9 cellular contexts compared by ENCODE assay signal in the genomic region with DNA sequence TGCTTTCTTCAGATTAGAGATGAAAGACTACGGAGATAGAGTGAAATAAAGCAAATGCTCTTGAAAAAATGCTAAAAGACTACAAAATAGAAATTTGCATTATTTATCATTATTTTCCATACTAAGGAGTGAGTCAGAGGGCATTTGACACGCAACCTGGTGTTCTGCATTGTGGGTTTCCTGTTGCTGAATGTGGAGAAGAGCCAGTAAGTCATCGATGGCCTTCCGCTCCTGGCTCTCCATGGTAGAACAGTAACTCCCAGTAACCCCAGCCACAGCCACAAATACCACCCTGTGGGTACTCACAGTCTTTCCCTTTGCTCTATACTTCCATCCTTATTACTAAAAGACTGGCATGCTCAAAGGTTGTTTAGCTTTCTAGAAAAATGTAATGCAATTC.
DNase-seq lines count a peak whose midpoint lies in the region; ATAC-seq, FAIRE-seq and TF ChIP-seq lines count a peak whose summit lies in the region.
"Had no signal": no experiment of that assay in that cellular context is flagged by ENCODE, and none has a peak within 500 bp of the region (broad histone marks: within the 10 kb centered on the region; RNA-seq: fewer than 3 reads in every experiment).

No MANE protein-coding gene starts in this region.

- no peak for FAIRE-seq in HTR-8/SVneo (lab: Jason Lieb, UNC)

- no peaks in the 10 kb centered on the region for H4K20me1 ChIP-seq in SK-N-SH (ENCODE audit: insufficient read depth)

- no peak overlapping the region for H3K4me2 ChIP-seq in SK-N-SH

- no peak overlapping the region for H3K9ac ChIP-seq in SK-N-SH

- no peak overlapping the region for H3K4me3 ChIP-seq in SK-N-SH (ENCODE audit: low read depth in 2 of 2, low read length in 1 of 2)
- H3K4me3 ChIP-seq: cardiac muscle cell had no signal

- H3K79me2 ChIP-seq in SK-N-SH (ENCODE audit: insufficient read depth), result no peaks in the 10 kb centered on the region

- no peaks in the 10 kb centered on the region; the same call in 1 of the 2 replicates for H3K9me2 ChIP-seq in SK-N-SH

- H3K27me3 ChIP-seq in SK-N-SH (ENCODE audit: insufficient read depth), result peaks cover 19% of the 10 kb centered on the region; the same call in 1 of the 2 replicates
- H3K27me3 ChIP-seq: cardiac muscle cell had no signal

- no peaks in the 10 kb centered on the region for H3K9me3 ChIP-seq in SK-N-SH

- in situ Hi-C loops in GM13977 (cut with MboI; ENCODE audit: low pct_unique_long_range_greater_than_20kb, low sequenced_read_pairs, unreplicated experiment), result no loop called here

- ATAC-seq in GM21367 (IDR thresholded peaks at IDR 0.05; ENCODE audit: unreplicated experiment) (peak; percentile 87), HG03571 (IDR thresholded peaks at IDR 0.05; ENCODE audit: unreplicated experiment) (peak; percentile 93)

- peaks cover 3 to 6% of the 10 kb centered on the region in 2 experiments; a peak in 2 of 4 replicates for H3K4me1 ChIP-seq in SK-N-SH (ENCODE audit: control insufficient read depth in 1 of 2, insufficient read depth in 2 of 2, low read depth in 1 of 2, low read length in 1 of 2)

- TF ChIP-seq CTCF in GM13977 (IDR thresholded peaks at IDR 0.05; ENCODE audit: extremely low read depth, insufficient read depth, missing control alignments), result no peak
- no peak for TF ChIP-seq CTCF in SK-N-SH (IDR thresholded peaks at IDR 0.05)

- 51% methylated on average over 4 of the region's 4 CpGs for WGBS in SK-N-SH (ENCODE audit: low lambda C conversion rate)

- H2AFZ ChIP-seq in SK-N-SH (ENCODE audit: low read depth), result no peak overlapping the region

- CTCF ChIA-PET in SK-N-SH (lab: Yijun Ruan, JAX), result no interaction called here

- no peak for TF ChIP-seq EP300 in SK-N-SH (IDR thresholded peaks at IDR 0.05; ENCODE audit: borderline replicate concordance in 1 of 2, low read depth in 1 of 2, low read length in 1 of 2)

- POLR2A ChIA-PET in SK-N-SH (lab: Yijun Ruan, JAX), result no interaction called here

- TF ChIP-seq RAD21 in SK-N-SH (IDR thresholded peaks at IDR 0.05; ENCODE audit: low read length), result no peak

- H3F3A ChIP-seq in SK-N-SH (replicated peaks; ENCODE audit: insufficient read depth), result no peaks in the 10 kb centered on the region

- H3K27ac ChIP-seq in SK-N-SH (ENCODE audit: low read depth in 2 of 2, low read length in 1 of 2), result no peak overlapping the region
- H3K27ac ChIP-seq: cardiac muscle cell had no signal

- DNase-seq in CD1c-positive myeloid dendritic cell (ENCODE audit: extremely low spot score) (peak; percentile 73), activated T-cell treated with anti-CD3 and anti-CD28 coated beads for 48 hours (ENCODE audit: low read depth) (peak; percentile 21), pulmonary artery endothelial cell (ENCODE audit: low read depth, low spot score) (peak; percentile 26), GM13977 (ENCODE audit: low spot score) (no peak), SK-N-SH (no peak), HTR-8/SVneo (ENCODE audit: insufficient read length, low spot score) (no peak)

- H3K36me3 ChIP-seq in SK-N-SH (replicated peaks in 1 of 2; ENCODE audit: control insufficient read depth in 1 of 2, insufficient read depth in 2 of 2, low read length in 1 of 2), result no peaks in the 10 kb centered on the region
- H3K36me3 ChIP-seq: cardiac muscle cell had no signal

TF ChIP-seq in SK-N-SH, 30 proteins besides CTCF, POLR2A, EP300 and RAD21:
- TF ChIP-seq TAF1 (IDR thresholded peaks at IDR 0.05; ENCODE audit: borderline replicate concordance, low read depth, low read length) (no peak), SMC3 (IDR thresholded peaks at IDR 0.05; ENCODE audit: low read depth, low read length) (no peak), TCF12 (IDR thresholded peaks at IDR 0.05) (no peak), FOXM1 (IDR thresholded peaks at IDR 0.05; ENCODE audit: low read depth) (no peak), GATA2 (CRISPR knock-in tag; IDR thresholded peaks at IDR 0.05) (no peak), JUND (IDR thresholded peaks at IDR 0.05) (no peak), GABPA (IDR thresholded peaks at IDR 0.05; ENCODE audit: low read depth) (no peak), YY1 (IDR thresholded peaks at IDR 0.05; ENCODE audit: low read depth) (no peak)
- TF ChIP-seq, protein P1, sequence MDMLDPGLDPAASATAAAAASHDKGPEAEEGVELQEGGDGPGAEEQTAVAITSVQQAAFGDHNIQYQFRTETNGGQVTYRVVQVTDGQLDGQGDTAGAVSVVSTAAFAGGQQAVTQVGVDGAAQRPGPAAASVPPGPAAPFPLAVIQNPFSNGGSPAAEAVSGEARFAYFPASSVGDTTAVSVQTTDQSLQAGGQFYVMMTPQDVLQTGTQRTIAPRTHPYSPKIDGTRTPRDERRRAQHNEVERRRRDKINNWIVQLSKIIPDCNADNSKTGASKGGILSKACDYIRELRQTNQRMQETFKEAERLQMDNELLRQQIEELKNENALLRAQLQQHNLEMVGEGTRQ (IDR thresholded peaks at IDR 0.05; ENCODE audit: borderline replicate concordance, low read depth, low read length), result no peak
- TF ChIP-seq, protein P2, sequence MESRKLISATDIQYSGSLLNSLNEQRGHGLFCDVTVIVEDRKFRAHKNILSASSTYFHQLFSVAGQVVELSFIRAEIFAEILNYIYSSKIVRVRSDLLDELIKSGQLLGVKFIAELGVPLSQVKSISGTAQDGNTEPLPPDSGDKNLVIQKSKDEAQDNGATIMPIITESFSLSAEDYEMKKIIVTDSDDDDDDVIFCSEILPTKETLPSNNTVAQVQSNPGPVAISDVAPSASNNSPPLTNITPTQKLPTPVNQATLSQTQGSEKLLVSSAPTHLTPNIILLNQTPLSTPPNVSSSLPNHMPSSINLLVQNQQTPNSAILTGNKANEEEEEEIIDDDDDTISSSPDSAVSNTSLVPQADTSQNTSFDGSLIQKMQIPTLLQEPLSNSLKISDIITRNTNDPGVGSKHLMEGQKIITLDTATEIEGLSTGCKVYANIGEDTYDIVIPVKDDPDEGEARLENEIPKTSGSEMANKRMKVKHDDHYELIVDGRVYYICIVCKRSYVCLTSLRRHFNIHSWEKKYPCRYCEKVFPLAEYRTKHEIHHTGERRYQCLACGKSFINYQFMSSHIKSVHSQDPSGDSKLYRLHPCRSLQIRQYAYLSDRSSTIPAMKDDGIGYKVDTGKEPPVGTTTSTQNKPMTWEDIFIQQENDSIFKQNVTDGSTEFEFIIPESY (IDR thresholded peaks at IDR 0.05; ENCODE audit: borderline replicate concordance, low read depth), result no peak
- TF ChIP-seq, protein P3, sequence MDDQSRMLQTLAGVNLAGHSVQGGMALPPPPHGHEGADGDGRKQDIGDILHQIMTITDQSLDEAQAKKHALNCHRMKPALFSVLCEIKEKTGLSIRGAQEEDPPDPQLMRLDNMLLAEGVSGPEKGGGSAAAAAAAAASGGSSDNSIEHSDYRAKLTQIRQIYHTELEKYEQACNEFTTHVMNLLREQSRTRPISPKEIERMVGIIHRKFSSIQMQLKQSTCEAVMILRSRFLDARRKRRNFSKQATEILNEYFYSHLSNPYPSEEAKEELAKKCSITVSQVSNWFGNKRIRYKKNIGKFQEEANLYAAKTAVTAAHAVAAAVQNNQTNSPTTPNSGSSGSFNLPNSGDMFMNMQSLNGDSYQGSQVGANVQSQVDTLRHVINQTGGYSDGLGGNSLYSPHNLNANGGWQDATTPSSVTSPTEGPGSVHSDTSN (IDR thresholded peaks at IDR 0.05), result no peak
- TF ChIP-seq, protein P4, sequence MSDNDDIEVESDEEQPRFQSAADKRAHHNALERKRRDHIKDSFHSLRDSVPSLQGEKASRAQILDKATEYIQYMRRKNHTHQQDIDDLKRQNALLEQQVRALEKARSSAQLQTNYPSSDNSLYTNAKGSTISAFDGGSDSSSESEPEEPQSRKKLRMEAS (IDR thresholded peaks at IDR 0.05; ENCODE audit: low read depth), result no peak

Comparison
In these comparisons a context has a peak if more than half of its experiments do, and no peak if none do; other contexts are left out.
1. DNase-seq: peak in CD1c-positive myeloid dendritic cell (single experiment), activated T-cell treated with anti-CD3 and anti-CD28 coated beads for 48 hours (single experiment) and pulmonary artery endothelial cell (single experiment); none in GM13977 (single experiment), SK-N-SH (single experiment) and HTR-8/SVneo (single experiment).